8 cellular contexts compared by ENCODE assay signal in the genomic region with DNA sequence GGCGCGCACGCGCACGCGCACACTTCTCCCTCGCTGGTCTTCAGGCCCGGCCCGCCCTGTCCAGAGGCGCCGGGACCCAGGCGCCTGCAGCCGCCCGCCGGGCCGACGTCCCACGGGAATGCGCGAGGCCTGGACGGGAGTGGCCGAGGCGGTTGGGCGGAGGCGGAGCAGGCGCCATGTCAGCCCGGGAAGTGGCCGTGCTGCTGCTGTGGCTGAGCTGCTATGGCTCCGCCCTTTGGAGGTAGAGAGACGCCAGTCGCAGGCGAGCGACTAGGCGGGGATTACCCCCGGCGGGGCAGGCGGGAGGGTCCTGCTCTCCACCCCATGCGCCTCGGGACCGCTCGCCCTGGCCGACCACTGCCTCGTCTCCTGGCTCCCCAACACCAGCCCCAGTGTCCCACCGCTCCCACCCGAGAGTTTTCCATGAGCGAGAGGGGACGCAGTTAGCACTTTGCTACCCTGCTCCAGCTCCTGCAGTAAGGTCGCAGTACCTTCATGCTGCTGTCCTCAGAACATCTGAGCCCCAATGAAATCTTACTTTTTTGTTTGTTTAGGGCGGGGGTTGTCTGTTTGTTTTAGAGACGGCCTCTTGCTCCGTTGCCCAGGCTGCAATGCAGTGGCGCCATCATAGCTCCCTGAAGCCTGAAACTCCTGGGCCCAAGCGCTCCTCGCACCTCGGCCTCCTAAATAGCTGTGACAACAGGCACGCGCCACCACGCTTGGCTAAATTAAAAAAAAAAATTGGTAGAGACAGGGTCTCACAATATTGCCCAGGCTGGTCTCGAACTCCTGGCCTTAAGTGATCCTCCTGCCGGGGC. TPM values are rescaled to one million over a fixed set of nuclear protein-coding genes. Genes with fewer than 3 reads are reported as not detected.
A peak's percentile ranks its signal among the peaks of the same experiment; 100 is the strongest.
DNase-seq lines count a peak whose midpoint lies in the region; TF ChIP-seq lines count a peak whose summit lies in the region.

A gene with protein sequence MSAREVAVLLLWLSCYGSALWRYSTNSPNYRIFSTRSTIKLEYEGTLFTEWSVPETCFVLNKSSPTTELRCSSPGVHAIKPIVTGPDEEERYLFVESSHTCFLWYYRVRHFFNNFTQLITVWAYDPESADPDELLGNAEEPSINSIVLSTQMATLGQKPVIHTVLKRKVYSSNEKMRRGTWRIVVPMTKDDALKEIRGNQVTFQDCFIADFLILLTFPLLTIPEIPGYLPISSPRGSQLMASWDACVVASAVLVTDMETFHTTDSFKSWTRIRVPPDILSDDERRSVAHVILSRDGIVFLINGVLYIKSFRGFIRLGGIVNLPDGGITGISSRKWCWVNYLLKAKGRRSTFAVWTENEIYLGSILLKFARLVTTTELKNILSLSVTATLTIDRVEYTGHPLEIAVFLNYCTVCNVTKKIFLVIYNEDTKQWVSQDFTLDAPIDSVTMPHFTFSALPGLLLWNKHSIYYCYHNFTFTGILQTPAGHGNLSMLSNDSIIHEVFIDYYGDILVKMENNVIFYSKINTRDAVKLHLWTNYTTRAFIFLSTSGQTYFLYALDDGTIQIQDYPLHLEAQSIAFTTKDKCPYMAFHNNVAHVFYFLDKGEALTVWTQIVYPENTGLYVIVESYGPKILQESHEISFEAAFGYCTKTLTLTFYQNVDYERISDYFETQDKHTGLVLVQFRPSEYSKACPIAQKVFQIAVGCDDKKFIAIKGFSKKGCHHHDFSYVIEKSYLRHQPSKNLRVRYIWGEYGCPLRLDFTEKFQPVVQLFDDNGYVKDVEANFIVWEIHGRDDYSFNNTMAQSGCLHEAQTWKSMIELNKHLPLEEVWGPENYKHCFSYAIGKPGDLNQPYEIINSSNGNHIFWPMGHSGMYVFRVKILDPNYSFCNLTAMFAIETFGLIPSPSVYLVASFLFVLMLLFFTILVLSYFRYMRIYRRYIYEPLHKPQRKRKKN (plus strand): TSS at position 20 of the 818 bp plus-strand sequence. CDS start 157 bp downstream, at position 177.

- BruUV-seq in MCF 10A (replicated peaks; lab: Mats Ljungman, UMichigan): no TSS peak

- H3K4me1 Mint-ChIP-seq in MCF 10A (ENCODE audit: insufficient read depth, unreplicated experiment): peaks cover 10% of the 10 kb centered on the region

- H3K36me3 Mint-ChIP-seq in MCF 10A (ENCODE audit: insufficient read depth, unreplicated experiment): no peaks in the 10 kb centered on the region

- DNase-seq in GM06990 (ENCODE audit: extremely low read depth, insufficient read length) (peak; percentile 87), H7 (peak; percentile 94), NAMALWA (ENCODE audit: low spot score) (peak; percentile 83), T1000 (lab: John Stamatoyannopoulos, UW) (peak; percentile 63), MCF 10A (ENCODE audit: unreplicated experiment) (peak; percentile 69), sigmoid colon (peak; percentile 93), NCI-H1048 (lab: John Stamatoyannopoulos, UW) (no peak)

- no peaks in the 10 kb centered on the region for H3K27me3 Mint-ChIP-seq in MCF 10A (ENCODE audit: insufficient read depth, unreplicated experiment)

- peak within 1 kb of the TSS; percentile 67 for H3K4me3 Mint-ChIP-seq in MCF 10A (ENCODE audit: unreplicated experiment)

- no peaks in the 10 kb centered on the region for H3K27me3 ChIP-seq in GM06990 (replicated peaks; ENCODE audit: control insufficient read depth, insufficient read depth, low read length)
- H3K27me3 ChIP-seq in H7 (ENCODE audit: control insufficient read depth, insufficient read depth, low read length): no peaks in the 10 kb centered on the region
- H3K27me3 ChIP-seq in iPS-15b (ENCODE audit: control insufficient read depth, insufficient read depth, low read length): no peaks in the 10 kb centered on the region
- H3K27me3 ChIP-seq in sigmoid colon: no peaks in the 10 kb centered on the region

- peak within 1 kb of the TSS; percentile 81 for H3K9ac ChIP-seq in iPS-15b (ENCODE audit: low read depth, low read length)

- H3K4me1 ChIP-seq in iPS-15b (ENCODE audit: control insufficient read depth, insufficient read depth, low read length) (no peaks in the 10 kb centered on the region), sigmoid colon (peaks cover 0 to 14% (median 6%) of the 10 kb centered on the region in 4 donors)

- TF ChIP-seq CTCF in GM06990 (IDR thresholded peaks at IDR 0.05; ENCODE audit: insufficient read depth, low read length, poor library complexity, severe bottlenecking) (no peak), MCF 10A (IDR thresholded peaks at IDR 0.05; ENCODE audit: unreplicated experiment) (no peak), sigmoid colon (IDR thresholded peaks at IDR 0.05) (no peak)

- TF ChIP-seq EP300 in sigmoid colon (IDR thresholded peaks at IDR 0.05): no peak

- peak within 1 kb of the TSS; percentile 88 to 90 (median 88) for H3K27ac ChIP-seq in sigmoid colon

- 13 to 17% methylated on average over 60 of the region's 60 CpGs for WGBS in sigmoid colon, 2 donors

- H3K9me3 Mint-ChIP-seq in MCF 10A (ENCODE audit: unreplicated experiment): peaks cover 7% of the 10 kb centered on the region

- peak within 1 kb of the TSS; percentile 64 for H3K27ac Mint-ChIP-seq in MCF 10A (ENCODE audit: low read depth, unreplicated experiment)

- no peaks in the 10 kb centered on the region for H3K9me3 ChIP-seq in iPS-15b (ENCODE audit: control insufficient read depth, insufficient read depth, low read length)
- no peaks in the 10 kb centered on the region for H3K9me3 ChIP-seq in sigmoid colon

- H3K36me3 ChIP-seq in GM06990 (ENCODE audit: control insufficient read depth, insufficient read depth, low read length) (no peaks in the 10 kb centered on the region), H7 (replicated peaks; ENCODE audit: control insufficient read depth, insufficient read depth, low read length) (no peaks in the 10 kb centered on the region), iPS-15b (ENCODE audit: control insufficient read depth, insufficient read depth, low read length) (no peaks in the 10 kb centered on the region), sigmoid colon (no peaks in the 10 kb centered on the region)

- POLR2A ChIA-PET in MCF 10A (lab: Yijun Ruan, JAX): interaction anchor here (0.6 to 1.2 kb wide), 2 partner anchors 16 to 506 kb away, joined by 3 read pairs; no protein-coding TSS in a partner anchor

- TF ChIP-seq POLR2A in sigmoid colon (IDR thresholded peaks at IDR 0.05): peak; percentile 31 to 60

- intact Hi-C loops in MCF 10A (cut with micrococcal nuclease) (no loop called here), sigmoid colon (cut with DNase I) (no loop called here)

- CTCF ChIA-PET in MCF 10A (lab: Yijun Ruan, JAX): interaction anchor here (0.6 to 1.1 kb wide), 2 partner anchors 189 to 418 kb away, joined by 3 read pairs; no protein-coding TSS in a partner anchor

- peak within 1 kb of the TSS; percentile 54 for H3K4me3 ChIP-seq in GM06990 (replicated peaks; ENCODE audit: low read depth, low read length)
- peak within 1 kb of the TSS; percentile 57 for H3K4me3 ChIP-seq in H7 (ENCODE audit: insufficient read depth, low read depth, low read length)
- H3K4me3 ChIP-seq in iPS-15b (ENCODE audit: low read depth, low read length): peak within 1 kb of the TSS; percentile 71
- peak within 1 kb of the TSS; percentile 39 to 66 (median 62) for H3K4me3 ChIP-seq in sigmoid colon

RNA-seq across cellular contexts. Expression of the gene that starts here (rescaled TPM):
- total RNA-seq in H7 (2014; rRNA removed; shearing (Covaris generic)): 0.14 TPM in 1 of 2 replicates, not detected in the other
- 1.2 and 2.1 TPM in 2 replicates for total RNA-seq in MCF 10A (2022)
- total RNA-seq in sigmoid colon: 1 to 10 TPM; 1.1 to 2.0 (median 1.5) TPM
- polyA plus RNA-seq in sigmoid colon: under 1 TPM in 1 of 3 donors, not detected in 2; 0.31 TPM

Comparison
In these comparisons a context has a peak if more than half of its experiments do, and no peak if none do; other contexts are left out.
1. Peak in DNase-seq and H3K4me3 ChIP-seq in H7; RNA of the gene not detected or under 1 TPM.